ENCODE assay signal across 16 cellular contexts in genomic region chr14:66824251-66824650, GRCh38.
"Had no signal": no experiment of that assay in that cellular context is flagged by ENCODE, and none has a peak within 500 bp of the region (broad histone marks: within the 10 kb centered on the region; RNA-seq: fewer than 3 reads in every experiment).

No MANE protein-coding gene starts in this region.

- H3K27ac ChIP-seq: esophagus muscularis mucosa, left lung, right atrium auricular region, thoracic aorta, upper lobe of right lung had no signal

- H3K27me3 ChIP-seq: esophagus muscularis mucosa, left lung, right atrium auricular region, upper lobe of right lung had no signal

- H3K4me1 ChIP-seq: esophagus muscularis mucosa, left lung, right atrium auricular region, upper lobe of right lung had no signal

- H3K9me3 ChIP-seq: esophagus muscularis mucosa, left lung, right atrium auricular region, thoracic aorta, upper lobe of right lung had no signal

- FAIRE-seq: TTC549 had no signal

- H3K4me3 ChIP-seq: esophagus muscularis mucosa, left lung, lung, right atrium auricular region, thoracic aorta, upper lobe of right lung had no signal

- H3K36me3 ChIP-seq: esophagus muscularis mucosa, left lung, right atrium auricular region, thoracic aorta, upper lobe of right lung had no signal

- ATAC-seq: activated naive CD4-positive, alpha-beta T cell treated with anti-CD3 and anti-CD28 coated beads, Interleukin-2, amount 50 U/mL, for 72 hours; left lung; natural killer cell; stimulated activated memory B cell treated with anti-CD40 and anti-IgM and Interleukin-4, amounts not matched to agents 10 μg/mL and 1 μg/mL and 100 μg/mL, for 72 hours; T-cell; upper lobe of right lung; WTC11 had no signal

- DNase-seq: activated T-cell treated with anti-CD3 and anti-CD28 coated beads, Interleukin-2, amount 50 U/mL, for 1 hour; aorta; caudate nucleus; effector memory CD4-positive, alpha-beta T cell; left lung; natural killer cell; T-cell; upper lobe of right lung had no signal
